In the genomic region with DNA sequence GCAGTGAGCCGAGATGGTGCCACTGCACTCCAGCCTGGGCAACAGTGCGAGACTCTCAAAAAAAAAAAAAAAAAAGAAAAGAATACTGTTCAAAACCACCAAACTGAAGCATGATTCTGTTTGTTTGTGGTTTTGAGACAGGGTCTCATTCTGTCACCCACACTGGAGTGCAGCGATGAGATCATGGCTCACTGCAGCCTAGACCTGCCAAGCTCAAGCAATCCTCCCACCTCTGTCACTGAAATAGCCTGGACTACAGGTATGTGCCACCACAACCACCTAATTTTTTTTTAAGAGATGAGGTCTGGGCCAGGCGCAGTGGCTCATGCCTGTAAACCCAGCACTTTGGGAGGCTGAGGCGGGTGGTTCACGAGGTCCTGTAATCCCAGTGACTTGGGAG, we compare ENCODE assay signal across 17 cellular contexts.
"Had no signal": no experiment of that assay in that cellular context is flagged by ENCODE, and none has a peak within 500 bp of the region (broad histone marks: within the 10 kb centered on the region; RNA-seq: fewer than 3 reads in every experiment).

No MANE protein-coding gene starts in this region.

- H3K27ac ChIP-seq: body of pancreas, dorsolateral prefrontal cortex, tibial nerve, uterus had no signal

- H3K27me3 Mint-ChIP-seq: activated naive CD8-positive, alpha-beta T cell treated with anti-CD3 and anti-CD28 coated beads for 36 hours had no signal

- H3K4me3 Mint-ChIP-seq: activated naive CD8-positive, alpha-beta T cell treated with anti-CD3 and anti-CD28 coated beads for 36 hours; mesothelial cell of epicardium; nephron progenitor cell had no signal

- ATAC-seq: body of pancreas; stimulated activated naive CD8-positive, alpha-beta T cell treated with anti-CD3 and anti-CD28 coated beads, Interleukin-15, Interleukin-2, amounts not matched to agents 100 U/mL and 50 U/mL, for 24 hours had no signal

- H3K9me3 ChIP-seq: body of pancreas, tibial nerve, uterus had no signal

- DNase-seq: activated CD4-positive, CD25-positive, alpha-beta regulatory T cell; activated naive CD8-positive, alpha-beta T cell treated with anti-CD3 and anti-CD28 coated beads for 36 hours; amygdala; body of pancreas; dorsolateral prefrontal cortex; foreskin melanocyte; hypothalamus; islet precursor cell; nephron progenitor cell; occipital lobe; retina; stimulated activated CD4-positive, alpha-beta T cell treated with anti-CD3 and anti-CD28 coated beads, Interleukin-2, amount 100 ng/mL, for 24 hours; stimulated activated naive CD8-positive, alpha-beta T cell treated with anti-CD3 and anti-CD28 coated beads, Interleukin-15, Interleukin-2, amounts not matched to agents 100 U/mL and 50 U/mL, for 24 hours; T1000; uterus had no signal

- H3K9me3 Mint-ChIP-seq: activated naive CD8-positive, alpha-beta T cell treated with anti-CD3 and anti-CD28 coated beads for 36 hours; mesothelial cell of epicardium had no signal

- H3K27me3 ChIP-seq: body of pancreas, dorsolateral prefrontal cortex, tibial nerve, uterus had no signal

- H3K36me3 ChIP-seq: uterus had no signal

- H3K27ac Mint-ChIP-seq: activated naive CD8-positive, alpha-beta T cell treated with anti-CD3 and anti-CD28 coated beads for 36 hours; mesothelial cell of epicardium; nephron progenitor cell had no signal

- H3K4me3 ChIP-seq: body of pancreas, dorsolateral prefrontal cortex, tibial nerve, uterus had no signal

- H3K4me1 ChIP-seq: uterus had no signal
